In the genomic region with DNA sequence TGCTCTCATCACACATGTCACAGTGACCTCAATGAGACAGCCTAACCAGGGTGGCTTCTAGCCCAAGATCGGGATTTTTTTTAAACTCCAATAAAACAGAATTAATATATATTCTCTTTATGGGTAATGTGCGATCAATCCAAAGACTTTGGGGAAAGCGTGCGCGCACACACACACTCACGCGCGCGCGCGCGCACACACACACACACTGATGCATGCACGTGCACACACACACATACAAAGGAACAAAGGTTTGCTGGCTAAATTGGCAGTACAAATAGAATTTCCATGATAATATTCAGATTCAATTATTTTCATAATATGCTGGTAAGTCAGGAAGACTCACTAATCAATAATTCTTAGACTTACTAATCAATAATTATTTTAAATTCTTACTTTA, we compare ENCODE assay signal across 29 cellular contexts. TPM values are rescaled to one million over a fixed set of nuclear protein-coding genes. Genes with fewer than 3 reads are reported as not detected.
"Had no signal": no experiment of that assay in that cellular context is flagged by ENCODE, and none has a peak within 500 bp of the region (broad histone marks: within the 10 kb centered on the region; RNA-seq: fewer than 3 reads in every experiment).

No MANE protein-coding gene starts in this region.

- H3K27me3 Mint-ChIP-seq: progenitor cell of endocrine pancreas, type B pancreatic cell had no signal

- H3K9ac ChIP-seq: neural progenitor cell, parathyroid adenoma had no signal

- H3K27ac ChIP-seq: neural progenitor cell, ovary, parathyroid adenoma, psoas muscle, right lobe of liver, sigmoid colon, stomach, thoracic aorta, thyroid gland, tibial nerve, upper lobe of right lung, uterus had no signal

- H3K4me3 Mint-ChIP-seq: natural killer cell; nephron; neural progenitor cell; stimulated activated effector memory CD8-positive, alpha-beta T cell treated with anti-CD3 and anti-CD28 coated beads, Interleukin-12 subunit alpha, Interleukin-12 subunit beta, amount 100 ng/mL, for 72 hours; stimulated activated naive B cell treated with anti-CD40 and anti-IgM and Interleukin-4, amounts not matched to agents 10 μg/mL and 1 μg/mL and 100 μg/mL, for 72 hours; stimulated activated naive CD8-positive, alpha-beta T cell treated with anti-CD3 and anti-CD28 coated beads, Interleukin-15, Interleukin-2, amounts not matched to agents 100 ng/mL and 50 ng/mL, for 24 hours; type B pancreatic cell had no signal

- DNase-seq: natural killer cell; occipital lobe; posterior cingulate gyrus; psoas muscle; right cardiac atrium; right lobe of liver; sigmoid colon; small intestine; stimulated activated CD4-positive, alpha-beta T cell treated with anti-CD3 and anti-CD28 coated beads, Interleukin-15, amount 100 ng/mL, for 24 hours; stimulated activated CD4-positive, alpha-beta T cell treated with anti-CD3 and anti-CD28 coated beads, Interleukin-2, amount 100 ng/mL, for 24 hours; stimulated activated CD4-positive, alpha-beta T cell treated with anti-CD3 and anti-CD28 coated beads, Interleukin-2, amount 100 ng/mL, for 48 hours; stimulated activated CD4-positive, alpha-beta T cell treated with anti-CD3 and anti-CD28 coated beads, Interleukin-4, amount 100 ng/mL, for 24 hours; stimulated activated naive B cell treated with anti-CD40 and anti-IgM and Interleukin-4, amounts not matched to agents 10 μg/mL and 1 μg/mL and 100 μg/mL, for 72 hours; stimulated activated naive CD4-positive, alpha-beta T cell treated with Interleukin-2 at 50 U/mL for 16 hours; stomach; thyroid gland; upper lobe of right lung; uterus had no signal

- H3K9me3 Mint-ChIP-seq: natural killer cell; nephron; neural progenitor cell; stimulated activated effector memory CD8-positive, alpha-beta T cell treated with anti-CD3 and anti-CD28 coated beads, Interleukin-12 subunit alpha, Interleukin-12 subunit beta, amount 100 ng/mL, for 72 hours; stimulated activated naive B cell treated with anti-CD40 and anti-IgM and Interleukin-4, amounts not matched to agents 10 μg/mL and 1 μg/mL and 100 μg/mL, for 72 hours; stimulated activated naive CD8-positive, alpha-beta T cell treated with anti-CD3 and anti-CD28 coated beads, Interleukin-15, Interleukin-2, amounts not matched to agents 100 ng/mL and 50 ng/mL, for 24 hours; type B pancreatic cell had no signal

- H3K79me2 ChIP-seq: parathyroid adenoma had no signal

- H3K4me1 ChIP-seq: psoas muscle, right lobe of liver, upper lobe of right lung had no signal

- H3K36me3 Mint-ChIP-seq: natural killer cell; stimulated activated effector memory CD8-positive, alpha-beta T cell treated with anti-CD3 and anti-CD28 coated beads, Interleukin-12 subunit alpha, Interleukin-12 subunit beta, amount 100 ng/mL, for 72 hours; stimulated activated naive B cell treated with anti-CD40 and anti-IgM and Interleukin-4, amounts not matched to agents 10 μg/mL and 1 μg/mL and 100 μg/mL, for 72 hours had no signal

- H3K4me2 ChIP-seq: neural progenitor cell had no signal

- ATAC-seq: natural killer cell; right cardiac atrium; right lobe of liver; stimulated activated effector memory CD8-positive, alpha-beta T cell treated with anti-CD3 and anti-CD28 coated beads, Interleukin-12 subunit alpha, Interleukin-12 subunit beta, amount 100 ng/mL, for 72 hours; stimulated activated naive B cell treated with anti-CD40 and anti-IgM and Interleukin-4, amounts not matched to agents 10 μg/mL and 1 μg/mL and 100 μg/mL, for 72 hours; upper lobe of right lung had no signal

- H3K4me3 ChIP-seq: neural progenitor cell, ovary, psoas muscle, right lobe of liver, sigmoid colon, stomach, thoracic aorta, thyroid gland, tibial nerve, upper lobe of right lung, uterus had no signal

- H3K27me3 ChIP-seq: ovary, right lobe of liver, sigmoid colon, stomach, thyroid gland, tibial nerve, upper lobe of right lung, uterus had no signal

- H3K36me3 ChIP-seq: neural progenitor cell, ovary, right lobe of liver, sigmoid colon, stomach, thoracic aorta, thyroid gland, tibial nerve, upper lobe of right lung, uterus had no signal

- H3K27ac Mint-ChIP-seq: natural killer cell; neural progenitor cell; progenitor cell of endocrine pancreas; stimulated activated effector memory CD8-positive, alpha-beta T cell treated with anti-CD3 and anti-CD28 coated beads, Interleukin-12 subunit alpha, Interleukin-12 subunit beta, amount 100 ng/mL, for 72 hours; stimulated activated naive B cell treated with anti-CD40 and anti-IgM and Interleukin-4, amounts not matched to agents 10 μg/mL and 1 μg/mL and 100 μg/mL, for 72 hours; stimulated activated naive CD8-positive, alpha-beta T cell treated with anti-CD3 and anti-CD28 coated beads, Interleukin-15, Interleukin-2, amounts not matched to agents 100 ng/mL and 50 ng/mL, for 24 hours; type B pancreatic cell had no signal

- H3K4me1 Mint-ChIP-seq: natural killer cell; stimulated activated effector memory CD8-positive, alpha-beta T cell treated with anti-CD3 and anti-CD28 coated beads, Interleukin-12 subunit alpha, Interleukin-12 subunit beta, amount 100 ng/mL, for 72 hours had no signal

RNA-seq across cellular contexts. Expression of a gene that starts 53.9 kb away (rescaled TPM):
- total RNA-seq: skeletal muscle tissue, uterus had no signal
